ENCODE assay signal across 15 cellular contexts in the genomic region with DNA sequence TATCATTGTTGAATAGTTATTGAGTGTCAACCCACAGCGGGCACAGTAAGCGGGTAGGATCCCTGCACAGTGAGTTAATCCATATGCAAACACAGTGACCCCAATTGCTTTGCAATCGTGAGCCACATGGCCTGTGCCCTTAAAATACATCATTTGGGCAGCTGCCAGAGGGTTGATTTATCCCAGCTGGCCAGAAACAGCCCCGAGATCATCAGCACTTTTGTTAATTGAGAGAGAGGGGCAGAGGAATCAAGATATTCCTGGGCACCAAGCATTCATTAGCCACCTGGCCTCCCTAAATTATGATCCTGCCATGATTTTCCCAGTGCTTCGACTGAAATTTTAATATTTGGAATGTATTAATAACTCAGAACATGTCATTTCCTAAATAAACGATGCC.
"Had no signal": no experiment of that assay in that cellular context is flagged by ENCODE, and none has a peak within 500 bp of the region (broad histone marks: within the 10 kb centered on the region; RNA-seq: fewer than 3 reads in every experiment).

No MANE protein-coding gene starts in this region.

- DNase-seq: activated CD4-positive, alpha-beta T cell treated with anti-CD3 and anti-CD28 coated beads for 1 hour; activated CD4-positive, alpha-beta T cell treated with anti-CD3 and anti-CD28 coated beads, Interleukin-2, amount 50 U/mL, for 48 hours; activated CD8-positive, alpha-beta memory T cell treated with anti-CD3 and anti-CD28 coated beads, Interleukin-2, amount 10 ng/mL, durations not matched to agents 7 days and 5 days; activated effector memory CD4-positive, alpha-beta T cell treated with Interleukin-2 at 50 U/mL for 16 hours; activated T-cell treated with anti-CD3 and anti-CD28 coated beads, Interleukin-2, amount 50 U/mL, for 24 hours; amniotic stem cell; effector memory CD4-positive, alpha-beta T cell; islet precursor cell; mesenchymal stem cell; nucleus accumbens; right cardiac atrium; tibial artery had no signal

- ATAC-seq: activated CD8-positive, alpha-beta memory T cell treated with anti-CD3 and anti-CD28 coated beads, Interleukin-2, amount 10 ng/mL, durations not matched to agents 7 days and 5 days; activated naive CD4-positive, alpha-beta T cell treated with anti-CD3 and anti-CD28 coated beads, Interleukin-2, amount 50 U/mL, for 72 hours; gastroesophageal sphincter; left lobe of liver; right cardiac atrium had no signal
